Comparison of ENCODE assay signal across 8 cellular contexts in the genomic region with DNA sequence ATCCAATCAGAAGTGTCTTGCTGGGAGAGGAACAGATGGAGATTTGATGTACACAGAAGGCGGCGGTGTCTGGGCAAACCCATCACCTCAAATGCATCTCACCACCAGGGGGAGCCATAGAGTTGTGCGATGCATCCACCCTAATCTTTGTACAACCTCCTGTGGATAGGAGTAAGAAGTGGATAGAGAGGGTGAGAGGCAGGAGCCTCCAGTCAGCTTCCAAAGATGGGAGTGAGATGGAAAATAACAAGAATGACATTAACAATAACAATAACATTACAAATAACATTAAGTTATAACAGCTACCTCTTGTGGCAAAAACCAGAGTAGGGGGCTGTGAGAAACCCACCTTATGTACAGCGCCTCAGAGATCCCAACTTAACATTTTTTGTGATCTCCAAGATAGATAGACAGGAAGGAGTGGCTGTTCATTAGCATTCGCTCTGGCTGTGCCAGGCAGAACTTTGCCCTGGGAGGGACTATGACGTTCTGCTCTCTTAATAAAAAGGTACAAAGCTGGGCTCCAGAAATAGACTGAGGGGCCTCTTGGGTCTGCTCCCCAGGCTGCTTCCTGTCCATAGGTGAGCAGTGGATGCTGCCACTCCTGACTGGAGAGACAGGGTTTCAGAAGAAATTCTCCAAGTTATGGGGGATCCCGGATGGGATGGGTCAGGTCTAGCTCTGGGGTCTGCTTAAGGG. TPM values are rescaled to one million over a fixed set of nuclear protein-coding genes. Genes with fewer than 3 reads are reported as not detected.
DNase-seq lines count a peak whose midpoint lies in the region; ATAC-seq and TF ChIP-seq lines count a peak whose summit lies in the region.

No MANE protein-coding gene starts in this region.

- H3K27ac ChIP-seq in upper lobe of right lung = no peak overlapping the region

- peak; percentile 92 for TF ChIP-seq CTCF in upper lobe of right lung (IDR thresholded peaks at IDR 0.05)

- ATAC-seq in upper lobe of right lung (peak; percentile 93), GM18517 (IDR thresholded peaks at IDR 0.05; ENCODE audit: unreplicated experiment) (no peak)

- no peaks in the 10 kb centered on the region for H3K36me3 ChIP-seq in upper lobe of right lung

- H3K4me3 ChIP-seq in upper lobe of right lung = no peak overlapping the region

- intact Hi-C loops in posterior cingulate gyrus (cut with DNase I) = loop anchor here (1.0 to 5.0 kb wide), 3 partner anchors 42 to 304 kb away; no protein-coding TSS in a partner anchor
- intact Hi-C loops in upper lobe of right lung (cut with DNase I) = no loop called here

- DNase-seq in DMS153 (lab: John Stamatoyannopoulos, UW) = peak; percentile 23
- DNase-seq in LHCN-M2 (ENCODE audit: low read depth) = peak; percentile 58
- DNase-seq in SK-N-DZ (ENCODE audit: low spot score) = peak; percentile 32
- DNase-seq in activated naive CD4-positive, alpha-beta T cell (lab: John Stamatoyannopoulos, UW) = peak; percentile 63 to 77 (median 74)
- DNase-seq in glomerular visceral epithelial cell (ENCODE audit: extremely low spot score) = peak; percentile 63
- peak in 8 of 10 donors; percentile 43 to 91 (median 76) for DNase-seq in posterior cingulate gyrus
- DNase-seq in upper lobe of right lung = no peak

- H3K27me3 ChIP-seq in upper lobe of right lung = peaks cover 27% of the 10 kb centered on the region

- H3K9me3 ChIP-seq in upper lobe of right lung = no peaks in the 10 kb centered on the region

- no peaks in the 10 kb centered on the region for H3K4me1 ChIP-seq in upper lobe of right lung

RNA-seq across cellular contexts. Expression of a gene that starts 5.2 kb away (rescaled TPM):
- total RNA-seq in LHCN-M2 (2014; rRNA removed) (not detected in 2 replicates), upper lobe of right lung (not detected)
- polyA plus RNA-seq in LHCN-M2 (2012) = not detected
- not detected in 2 replicates for polyA plus RNA-seq in SK-N-DZ (2014; cell fraction: cytosol; rRNA removed)
- not detected in 2 replicates for polyA plus RNA-seq in SK-N-DZ (2014; cell fraction: nucleus; rRNA removed)

RNA-seq across cellular contexts. Expression of a gene that starts 14.9 kb away (rescaled TPM):
- total RNA-seq in LHCN-M2 (2014; rRNA removed) (not detected in 2 replicates), upper lobe of right lung (2.1 TPM)
- not detected for polyA plus RNA-seq in LHCN-M2 (2012)
- not detected in 2 replicates for polyA plus RNA-seq in SK-N-DZ (2014; cell fraction: cytosol; rRNA removed)
- not detected in 2 replicates for polyA plus RNA-seq in SK-N-DZ (2014; cell fraction: nucleus; rRNA removed)

RNA-seq across cellular contexts. Expression of a gene that starts 28.4 kb away (rescaled TPM):
- not detected in 2 replicates for total RNA-seq in LHCN-M2 (2014; rRNA removed)
- polyA plus RNA-seq in LHCN-M2 (2012) = not detected
- polyA plus RNA-seq in SK-N-DZ (2014; cell fraction: cytosol; rRNA removed) = not detected in 2 replicates
- polyA plus RNA-seq in SK-N-DZ (2014; cell fraction: nucleus; rRNA removed) = not detected in 2 replicates
- total RNA-seq in upper lobe of right lung = 3.7 TPM

RNA-seq across cellular contexts. Expression of a gene that starts 55.7 kb away (rescaled TPM):
- total RNA-seq in LHCN-M2 (2014; rRNA removed) (not detected in 2 replicates), upper lobe of right lung (12.6 TPM)
- polyA plus RNA-seq in LHCN-M2 (2012) = 0.10 TPM
- polyA plus RNA-seq in SK-N-DZ (2014; cell fraction: cytosol; rRNA removed) = 0.99 and 1.8 TPM in 2 replicates
- polyA plus RNA-seq in SK-N-DZ (2014; cell fraction: nucleus; rRNA removed) = 0.65 and 1.2 TPM in 2 replicates

RNA-seq across cellular contexts. Expression of a gene that starts 58.3 kb away (rescaled TPM):
- total RNA-seq in LHCN-M2 (2014; rRNA removed) (not detected in 2 replicates), upper lobe of right lung (9.4 TPM)
- not detected for polyA plus RNA-seq in LHCN-M2 (2012)
- not detected in 2 replicates for polyA plus RNA-seq in SK-N-DZ (2014; cell fraction: cytosol; rRNA removed)
- not detected in 2 replicates for polyA plus RNA-seq in SK-N-DZ (2014; cell fraction: nucleus; rRNA removed)
